Comparison of ENCODE assay signal across 24 cellular contexts in genomic region chr20:32490942-32491763, GRCh38.
DNase-seq lines count a peak whose midpoint lies in the region; ATAC-seq and TF ChIP-seq lines count a peak whose summit lies in the region.
"Had no signal": no experiment of that assay in that cellular context is flagged by ENCODE, and none has a peak within 500 bp of the region (broad histone marks: within the 10 kb centered on the region; RNA-seq: fewer than 3 reads in every experiment).

No MANE protein-coding gene starts in this region.

- no peak for DNase-seq in activated naive CD4-positive, alpha-beta T cell treated with anti-CD3 and anti-CD28 coated beads, Interleukin-2, amount 50 U/mL, for 16 hours
- DNase-seq in RWPE2 (ENCODE audit: low spot score) (peak; percentile 62), left lung (peak; percentile 21 to 24), aorta (peak; percentile 15 to 50), pons (ENCODE audit: low spot score) (no peak)
- DNase-seq: ACHN; activated CD4-positive, alpha-beta T cell treated with anti-CD3 and anti-CD28 coated beads, Interleukin-2, amount 50 U/mL, for 4 hours; activated gamma-delta T cell; C1 segment of cervical spinal cord; foreskin keratinocyte; hypothalamus; KBM-7; MM.1S; NCI-H1417 treated with DMSO at 0.1 percent for 48 hours; NCI-H524; occipital lobe; stimulated activated CD8-positive, alpha-beta memory T cell treated with anti-CD3 and anti-CD28 coated beads, Interleukin-4, amount 100 ng/mL, for 48 hours; T-helper 9 cell; upper lobe of left lung had no signal

- no peak overlapping the region for H3K4me3 Mint-ChIP-seq in activated naive CD4-positive, alpha-beta T cell treated with anti-CD3 and anti-CD28 coated beads, Interleukin-2, amount 50 U/mL, for 24 hours

- TF ChIP-seq CTCF in RWPE2 (IDR thresholded peaks at IDR 0.05; ENCODE audit: poor library complexity, severe bottlenecking) (no peak), left lung (IDR thresholded peaks at IDR 0.05) (no peak)

- WGBS in aorta, 2 donors, result 89 to 91% methylated on average over 14 of the region's 14 CpGs

- no peaks in the 10 kb centered on the region for H3K9me3 ChIP-seq in RWPE2 (ENCODE audit: severe bottlenecking)
- H3K9me3 ChIP-seq in left lung, result no peaks in the 10 kb centered on the region
- no peaks in the 10 kb centered on the region for H3K9me3 ChIP-seq in aorta (ENCODE audit: control insufficient read depth, low read length)
- H3K9me3 ChIP-seq: upper lobe of left lung had no signal

- H3K9me3 Mint-ChIP-seq in activated naive CD4-positive, alpha-beta T cell treated with anti-CD3 and anti-CD28 coated beads, Interleukin-2, amount 50 U/mL, for 24 hours, result peaks cover 8% of the 10 kb centered on the region

- H3K36me3 ChIP-seq in RWPE2 (ENCODE audit: low read depth) (no peaks in the 10 kb centered on the region), left lung (no peaks in the 10 kb centered on the region), aorta (ENCODE audit: control insufficient read depth in 1 of 2, insufficient read depth in 2 of 2, low read length in 1 of 2) (no peaks in the 10 kb centered on the region)
- H3K36me3 ChIP-seq: upper lobe of left lung had no signal

- H3K27me3 Mint-ChIP-seq in activated naive CD4-positive, alpha-beta T cell treated with anti-CD3 and anti-CD28 coated beads, Interleukin-2, amount 50 U/mL, for 24 hours, result no peaks in the 10 kb centered on the region

- H3K27ac Mint-ChIP-seq in activated naive CD4-positive, alpha-beta T cell treated with anti-CD3 and anti-CD28 coated beads, Interleukin-2, amount 50 U/mL, for 24 hours, result peak overlapping the region; percentile 59

- H3K4me1 Mint-ChIP-seq in activated naive CD4-positive, alpha-beta T cell treated with anti-CD3 and anti-CD28 coated beads, Interleukin-2, amount 50 U/mL, for 24 hours, result peaks cover 56% of the 10 kb centered on the region

- intact Hi-C loops in left lung (cut with DNase I) (no loop called here), aorta (cut with DNase I) (no loop called here)

- H3K4me1 ChIP-seq in RWPE2 (ENCODE audit: insufficient read depth, poor library complexity, severe bottlenecking) (no peaks in the 10 kb centered on the region), left lung (no peaks in the 10 kb centered on the region), aorta (ENCODE audit: control insufficient read depth in 1 of 2, insufficient read depth in 2 of 2, low read length in 2 of 2) (no peaks in the 10 kb centered on the region)
- H3K4me1 ChIP-seq: foreskin keratinocyte, upper lobe of left lung had no signal

- ATAC-seq in RWPE2 (ENCODE audit: low read depth), result no peak
- ATAC-seq in left lung, result no peak
- ATAC-seq in aorta (ENCODE audit: low FRiP score), result no peak
- no peak for ATAC-seq in HG03354 (IDR thresholded peaks at IDR 0.05; ENCODE audit: poor library complexity, severe bottlenecking, unreplicated experiment)
- ATAC-seq in GM18520 (IDR thresholded peaks at IDR 0.05; ENCODE audit: unreplicated experiment), result no peak
- ATAC-seq: foreskin keratinocyte, right cardiac atrium had no signal

- H3K4me3 ChIP-seq in RWPE2 (ENCODE audit: severe bottlenecking) (no peak overlapping the region), left lung (no peak overlapping the region), aorta (ENCODE audit: low read length in 2 of 2) (no peak overlapping the region)
- H3K4me3 ChIP-seq: SK-N-MC, upper lobe of left lung had no signal

- H3K27ac ChIP-seq in RWPE2 (ENCODE audit: poor library complexity, severe bottlenecking) (no peak overlapping the region), left lung (no peak overlapping the region), aorta (ENCODE audit: low read depth in 1 of 2, low read length in 2 of 2) (no peak overlapping the region)
- H3K27ac ChIP-seq: foreskin keratinocyte, SK-N-MC, upper lobe of left lung had no signal

- H3K27me3 ChIP-seq in RWPE2 (ENCODE audit: insufficient read depth, poor library complexity, severe bottlenecking), result no peaks in the 10 kb centered on the region
- H3K27me3 ChIP-seq in left lung, result no peaks in the 10 kb centered on the region
- H3K27me3 ChIP-seq in aorta (ENCODE audit: control insufficient read depth in 1 of 2, insufficient read depth in 2 of 2, low read length in 1 of 2), result no peaks in the 10 kb centered on the region
- H3K27me3 ChIP-seq: upper lobe of left lung had no signal

- H3K36me3 Mint-ChIP-seq in activated naive CD4-positive, alpha-beta T cell treated with anti-CD3 and anti-CD28 coated beads, Interleukin-2, amount 50 U/mL, for 24 hours, result peaks cover 11% of the 10 kb centered on the region

Comparison
In these comparisons a context has a peak if more than half of its experiments do, and no peak if none do; other contexts are left out.
1. DNase-seq: peak in RWPE2 (single experiment), left lung (2 of 2) and aorta (2 of 2); none in activated naive CD4-positive, alpha-beta T cell treated with anti-CD3 and anti-CD28 coated beads, Interleukin-2, amount 50 U/mL, for 16 hours (single experiment) and pons (single experiment).